In genomic region chr15:42921049-42921731, GRCh38 we compare ENCODE assay signal across 8 cellular contexts. TPM values are rescaled to one million over a fixed set of nuclear protein-coding genes. Genes with fewer than 3 reads are reported as not detected.
DNase-seq lines count a peak whose midpoint lies in the region; TF ChIP-seq lines count a peak whose summit lies in the region.

No MANE protein-coding gene starts in this region.

- H3K36me3 ChIP-seq in Peyer's patch (no peaks in the 10 kb centered on the region), skeletal muscle tissue (ENCODE audit: control insufficient read depth in 3 of 3, insufficient read depth in 3 of 3, low read length in 3 of 3) (no peaks in the 10 kb centered on the region)

- H3K27me3 ChIP-seq in Peyer's patch (no peaks in the 10 kb centered on the region), skeletal muscle tissue (ENCODE audit: control insufficient read depth in 3 of 3, insufficient read depth in 3 of 3, low read length in 3 of 3) (no peaks in the 10 kb centered on the region)

- H3K9me3 ChIP-seq in Peyer's patch (no peaks in the 10 kb centered on the region), skeletal muscle tissue (ENCODE audit: control insufficient read depth in 3 of 3, low read length in 3 of 3) (no peaks in the 10 kb centered on the region)

- TF ChIP-seq CTCF in Peyer's patch (IDR thresholded peaks at IDR 0.05), result peak in 3 of 6 experiments; percentile 30 to 46 (median 35)

- TF ChIP-seq POLR2A in Peyer's patch (IDR thresholded peaks at IDR 0.05), result no peak

- H3K4me1 ChIP-seq in Peyer's patch (peaks cover 0 to 10% (median 0%) of the 10 kb centered on the region in 4 donors), skeletal muscle tissue (ENCODE audit: control insufficient read depth in 3 of 3, insufficient read depth in 3 of 3, low read length in 3 of 3) (peaks cover 12 to 17% (median 16%) of the 10 kb centered on the region in 3 donors)

- H3K27ac ChIP-seq in Peyer's patch (peak overlapping the region; percentile 58 to 93 (median 87)), skeletal muscle tissue (ENCODE audit: low read depth, low read length) (peak overlapping the region; percentile 39)

- H3K9ac ChIP-seq in skeletal muscle tissue (ENCODE audit: low read depth in 1 of 3, low read length in 3 of 3), result peak overlapping the region; percentile 82 to 90 (median 89)

- DNase-seq in NCI-H82 (lab: John Stamatoyannopoulos, UW) (peak; percentile 59), NCI-H82 treated with DMSO at 0.1 percent for 48 hours (lab: John Stamatoyannopoulos, UW; ENCODE audit: unreplicated experiment) (no peak), Peyer's patch (peak; percentile 41 to 67 (median 61)), amniotic epithelial cell (ENCODE audit: low read depth) (peak; percentile 25), hypothalamus (lab: John Stamatoyannopoulos, UW) (peak in 34 of 51 donors; percentile 12 to 73 (median 41)), hepatic stellate cell (ENCODE audit: low spot score) (no peak), UCSD-AML1 (lab: John Stamatoyannopoulos, UW; ENCODE audit: unreplicated experiment) (no peak)

- H3K4me3 ChIP-seq in Peyer's patch (peak overlapping the region; percentile 69 to 98 (median 96)), skeletal muscle tissue (ENCODE audit: low read length in 3 of 3) (peak overlapping the region; percentile 93 to 98 (median 95))

RNA-seq across cellular contexts. Expression of gene TTBK2, which starts 0.6 kb away (rescaled TPM):
- 10 to 100 TPM in 3 of 4 donors, 1 to 10 TPM in 1; 4.7 to 21.5 (median 13.3) TPM for total RNA-seq in Peyer's patch
- total RNA-seq in skeletal muscle tissue, result 8.4 TPM

Comparison
In these comparisons a context has a peak if more than half of its experiments do, and no peak if none do; other contexts are left out.
1. DNase-seq: peak in NCI-H82 (single experiment), Peyer's patch (3 of 3), amniotic epithelial cell (single experiment) and hypothalamus (34 of 51); none in NCI-H82 treated with DMSO at 0.1 percent for 48 hours (single experiment), hepatic stellate cell (single experiment) and UCSD-AML1 (single experiment).